ENCODE assay signal across 24 cellular contexts in genomic region chr3:38835939-38836338, GRCh38. TPM values are rescaled to one million over a fixed set of nuclear protein-coding genes. Genes with fewer than 3 reads are reported as not detected.
"Had no signal": no experiment of that assay in that cellular context is flagged by ENCODE, and none has a peak within 500 bp of the region (broad histone marks: within the 10 kb centered on the region; RNA-seq: fewer than 3 reads in every experiment).

No MANE protein-coding gene starts in this region.

- H3K4me3 ChIP-seq: breast epithelium, coronary artery, gastroesophageal sphincter, ovary, psoas muscle, skin epidermis, thoracic aorta, upper lobe of left lung had no signal

- H3K27me3 ChIP-seq: breast epithelium, ovary, upper lobe of left lung had no signal

- ATAC-seq: activated CD8-positive, alpha-beta T cell treated with anti-CD3 and anti-CD28 coated beads for 36 hours; activated naive CD8-positive, alpha-beta T cell treated with anti-CD3 and anti-CD28 coated beads, Interleukin-2, amount 50 U/mL, for 24 hours; activated T-cell treated with anti-CD3 and anti-CD28 coated beads, Interleukin-2, amount 50 U/mL, for 4 hours; gastroesophageal sphincter; natural killer cell; psoas muscle; right cardiac atrium had no signal

- DNase-seq: activated B cell treated with CpG ODN at 0.5 μM for 24 hours; activated CD4-positive, alpha-beta T cell treated with anti-CD3 and anti-CD28 coated beads for 4 hours; activated CD8-positive, alpha-beta T cell treated with anti-CD3 and anti-CD28 coated beads for 36 hours; activated effector memory CD4-positive, alpha-beta T cell treated with Interleukin-2 at 50 U/mL for 16 hours; activated naive CD4-positive, alpha-beta T cell treated with anti-CD3 and anti-CD28 coated beads, Interleukin-2, amount 10 ng/mL, durations not matched to agents 7 days and 5 days; activated naive CD8-positive, alpha-beta T cell treated with anti-CD3 and anti-CD28 coated beads, Interleukin-2, amount 50 U/mL, for 24 hours; activated T-cell treated with anti-CD3 and anti-CD28 coated beads, Interleukin-2, amount 50 U/mL, for 4 hours; aorta; immature natural killer cell; kidney glomerular epithelial cell; natural killer cell; ovary; psoas muscle; right cardiac atrium; stimulated activated CD4-positive, alpha-beta T cell treated with anti-CD3 and anti-CD28 coated beads, Interleukin-4, amount 100 ng/mL, for 1 hour; upper lobe of left lung had no signal

- H3K27ac Mint-ChIP-seq: activated B cell treated with CpG ODN at 0.5 μM for 24 hours; activated CD8-positive, alpha-beta T cell treated with anti-CD3 and anti-CD28 coated beads for 36 hours; activated naive CD4-positive, alpha-beta T cell treated with anti-CD3 and anti-CD28 coated beads, Interleukin-2, amount 10 ng/mL, durations not matched to agents 7 days and 5 days; immature natural killer cell; natural killer cell had no signal

- H3K9me3 ChIP-seq: breast epithelium, gastroesophageal sphincter, ovary, psoas muscle, thoracic aorta, upper lobe of left lung had no signal

- H3K9me3 Mint-ChIP-seq: activated B cell treated with CpG ODN at 0.5 μM for 24 hours; activated CD8-positive, alpha-beta T cell treated with anti-CD3 and anti-CD28 coated beads for 36 hours; activated naive CD4-positive, alpha-beta T cell treated with anti-CD3 and anti-CD28 coated beads, Interleukin-2, amount 10 ng/mL, durations not matched to agents 7 days and 5 days; activated naive CD8-positive, alpha-beta T cell treated with anti-CD3 and anti-CD28 coated beads, Interleukin-2, amount 50 U/mL, for 24 hours; activated T-cell treated with anti-CD3 and anti-CD28 coated beads, Interleukin-2, amount 50 U/mL, for 4 hours; natural killer cell had no signal

- H3K4me3 Mint-ChIP-seq: activated B cell treated with CpG ODN at 0.5 μM for 24 hours; activated CD8-positive, alpha-beta T cell treated with anti-CD3 and anti-CD28 coated beads for 36 hours; activated naive CD4-positive, alpha-beta T cell treated with anti-CD3 and anti-CD28 coated beads, Interleukin-2, amount 10 ng/mL, durations not matched to agents 7 days and 5 days; activated naive CD8-positive, alpha-beta T cell treated with anti-CD3 and anti-CD28 coated beads, Interleukin-2, amount 50 U/mL, for 24 hours; activated T-cell treated with anti-CD3 and anti-CD28 coated beads, Interleukin-2, amount 50 U/mL, for 4 hours; immature natural killer cell; natural killer cell had no signal

- H3K27ac ChIP-seq: breast epithelium, coronary artery, gastroesophageal sphincter, ovary, psoas muscle, skin epidermis, thoracic aorta, upper lobe of left lung had no signal

- H3K4me1 ChIP-seq: breast epithelium, psoas muscle had no signal

- H3K4me1 Mint-ChIP-seq: activated B cell treated with CpG ODN at 0.5 μM for 24 hours had no signal

- H3K36me3 Mint-ChIP-seq: activated naive CD4-positive, alpha-beta T cell treated with anti-CD3 and anti-CD28 coated beads, Interleukin-2, amount 10 ng/mL, durations not matched to agents 7 days and 5 days; immature natural killer cell; natural killer cell had no signal

- H3K36me3 ChIP-seq: breast epithelium, gastroesophageal sphincter, ovary, thoracic aorta, upper lobe of left lung had no signal

RNA-seq across cellular contexts. Expression of gene SCN10A, which starts 19.9 kb away (rescaled TPM):
- total RNA-seq: activated B cell treated with CpG ODN at 0.5 μM for 24 hours; activated CD8-positive, alpha-beta T cell treated with anti-CD3 and anti-CD28 coated beads for 36 hours; activated T-cell treated with anti-CD3 and anti-CD28 coated beads, Interleukin-2, amount 50 U/mL, for 4 hours; aorta; breast epithelium; mesenteric fat pad; natural killer cell; psoas muscle; thoracic aorta; upper lobe of left lung had no signal
- polyA plus RNA-seq: aorta, esophagus, immature natural killer cell, liver, ovary, psoas muscle had no signal
